ENCODE assay signal across 1 cellular context in genomic region chr19:2139385-2140192, GRCh38.
A peak's percentile ranks its signal among the peaks of the same experiment; 100 is the strongest.
TF ChIP-seq lines count a peak whose summit lies in the region.

No MANE protein-coding gene starts in this region.

TF ChIP-seq in K562, 482 proteins besides CTCF, POLR2A, EP300 and RAD21:
- TF ChIP-seq POLR2G (IDR thresholded peaks at IDR 0.05; ENCODE audit: low read depth, low read length) (peak; percentile 49), RBM22 (IDR thresholded peaks at IDR 0.05; ENCODE audit: low read depth, low read length, poor library complexity, severe bottlenecking) (peak; percentile 31), IFI16 (CRISPR knock-in tag; IDR thresholded peaks at IDR 0.05) (no peak), TEAD1 (CRISPR knock-in tag; IDR thresholded peaks at IDR 0.05) (no peak), ASH1L (IDR thresholded peaks at IDR 0.05; ENCODE audit: borderline replicate concordance, low read depth, partially characterized antibody) (no peak), RBFOX2 (IDR thresholded peaks at IDR 0.05; ENCODE audit: low read depth, low read length) (peak; percentile 23; the same call in 1 of the 2 replicates)
